16 cellular contexts compared by ENCODE assay signal in genomic region chr5:113909782-113910181, GRCh38.
DNase-seq lines count a peak whose midpoint lies in the region; ATAC-seq and TF ChIP-seq lines count a peak whose summit lies in the region.
"Had no signal": no experiment of that assay in that cellular context is flagged by ENCODE, and none has a peak within 500 bp of the region (broad histone marks: within the 10 kb centered on the region; RNA-seq: fewer than 3 reads in every experiment).

No MANE protein-coding gene starts in this region.

- no peak overlapping the region for H2BK15ac ChIP-seq in IMR-90 (ENCODE audit: low read depth, low read length)

- H3K9me1 ChIP-seq in IMR-90 (ENCODE audit: insufficient read depth, low read length), result no peaks in the 10 kb centered on the region

- in situ Hi-C loops in IMR-90 (cut with MboI; ENCODE audit: low sequenced_read_pairs), result no loop called here

- no peak overlapping the region for H3K56ac ChIP-seq in IMR-90 (ENCODE audit: extremely low read depth, insufficient read depth, low read length)

- no peaks in the 10 kb centered on the region for H3K27me3 ChIP-seq in IMR-90 (ENCODE audit: control insufficient read depth, insufficient read depth, low read length)
- no peaks in the 10 kb centered on the region for H3K27me3 ChIP-seq in naive thymus-derived CD4-positive, alpha-beta T cell (ENCODE audit: control insufficient read depth in 2 of 2, insufficient read depth in 2 of 2, low read length in 2 of 2)
- H3K27me3 ChIP-seq: BLaER1 had no signal

- no peak overlapping the region for H2BK20ac ChIP-seq in IMR-90 (ENCODE audit: low read depth, low read length)

- H2AK9ac ChIP-seq in IMR-90 (replicated peaks; ENCODE audit: low read depth, low read length, poor library complexity), result no peak overlapping the region

- H2AFZ ChIP-seq in IMR-90 (replicated peaks; ENCODE audit: low read length, poor library complexity), result no peak overlapping the region
- H2AFZ ChIP-seq: GM23248 had no signal

- 30% methylated on average over 2 of the region's 6 CpGs; no CpG with 5 or more reads in 1 of the 2 experiments for WGBS in IMR-90 (ENCODE audit: extremely low coverage in 2 of 2, insufficient read length in 1 of 2), 2 experiments

- no peak for TF ChIP-seq POLR2A in IMR-90 (IDR thresholded peaks at IDR 0.05; ENCODE audit: low read depth, low read length)

- no peak overlapping the region for H2AK5ac ChIP-seq in IMR-90 (ENCODE audit: low read depth, low read length)

- BruUV-seq in IMR-90 (replicated peaks; lab: Mats Ljungman, UMichigan), result no TSS peak

- DNase-seq in NCI-H2081 (lab: John Stamatoyannopoulos, UW) (peak; percentile 14 to 56), NCI-H2081 treated with DMSO at 0.1 percent for 48 hours (lab: John Stamatoyannopoulos, UW) (no peak), IMR-90 (peak; percentile 0), NCI-H69 (lab: John Stamatoyannopoulos, UW) (peak; percentile 79), glutamatergic neuron (no peak), NCI-H82 (lab: John Stamatoyannopoulos, UW) (no peak)
- DNase-seq in naive thymus-derived CD4-positive, alpha-beta T cell, result no peak
- no peak for DNase-seq in stimulated activated CD4-positive, alpha-beta T cell treated with anti-CD3 and anti-CD28 coated beads, Interleukin-4, amount 100 ng/mL, for 4 hours
- DNase-seq: 8988T; AML-193; CD8-positive, alpha-beta memory T cell; DMS79; GM23248 had no signal

- no peak overlapping the region for H4K91ac ChIP-seq in IMR-90 (ENCODE audit: insufficient read depth, low read depth, low read length)

- H2BK120ac ChIP-seq in IMR-90 (ENCODE audit: low read depth, low read length), result no peak overlapping the region

- H3K36me3 Mint-ChIP-seq in glutamatergic neuron (ENCODE audit: unreplicated experiment), result no peaks in the 10 kb centered on the region
- H3K36me3 Mint-ChIP-seq in naive thymus-derived CD4-positive, alpha-beta T cell, result no peaks in the 10 kb centered on the region
- H3K36me3 Mint-ChIP-seq: CD8-positive, alpha-beta memory T cell had no signal

- TF ChIP-seq RAD21 in IMR-90 (IDR thresholded peaks at IDR 0.05; ENCODE audit: low read length), result no peak

- no peaks in the 10 kb centered on the region for H3K79me1 ChIP-seq in IMR-90 (ENCODE audit: low read depth in 1 of 2, low read length in 2 of 2)

- H3K14ac ChIP-seq in IMR-90 (replicated peaks; ENCODE audit: low read depth, low read length), result no peak overlapping the region

- H3K4me1 ChIP-seq in IMR-90 (ENCODE audit: control insufficient read depth, insufficient read depth, low read length), result no peaks in the 10 kb centered on the region
- no peaks in the 10 kb centered on the region for H3K4me1 ChIP-seq in naive thymus-derived CD4-positive, alpha-beta T cell (ENCODE audit: control insufficient read depth in 2 of 2, insufficient read depth in 2 of 2, low read length in 2 of 2)
- H3K4me1 ChIP-seq: BLaER1 had no signal

- TF ChIP-seq CTCF in IMR-90 (conservative IDR thresholded peaks at IDR 0.05; ENCODE audit: low read depth, low read length) (no peak), glutamatergic neuron (IDR thresholded peaks at IDR 0.05; ENCODE audit: partially characterized antibody, unreplicated experiment) (no peak)

- H4K8ac ChIP-seq in IMR-90 (ENCODE audit: low read depth in 2 of 2, low read length in 2 of 2), result no peak overlapping the region

- H3K27ac Mint-ChIP-seq in glutamatergic neuron (ENCODE audit: unreplicated experiment), result peak overlapping the region; percentile 76
- H3K27ac Mint-ChIP-seq in naive thymus-derived CD4-positive, alpha-beta T cell, result no peak overlapping the region
- H3K27ac Mint-ChIP-seq: CD8-positive, alpha-beta memory T cell had no signal

- H3K4me3 Mint-ChIP-seq in glutamatergic neuron (ENCODE audit: unreplicated experiment), result no peak overlapping the region
- no peak overlapping the region for H3K4me3 Mint-ChIP-seq in naive thymus-derived CD4-positive, alpha-beta T cell
- H3K4me3 Mint-ChIP-seq: CD8-positive, alpha-beta memory T cell had no signal

- H3K27ac ChIP-seq in IMR-90 (ENCODE audit: insufficient read depth, low read length), result no peak overlapping the region
- H3K27ac ChIP-seq in naive thymus-derived CD4-positive, alpha-beta T cell (ENCODE audit: low read depth, low read length), result no peak overlapping the region
- H3K27ac ChIP-seq: BLaER1, GM23248 had no signal

- no peaks in the 10 kb centered on the region for H4K20me1 ChIP-seq in IMR-90 (ENCODE audit: insufficient read depth, low read length)
- H4K20me1 ChIP-seq: BLaER1 had no signal

- H2BK5ac ChIP-seq in IMR-90 (ENCODE audit: low read depth, low read length, poor library complexity, severe bottlenecking), result no peak overlapping the region

- CTCF ChIA-PET in IMR-90 (lab: Yijun Ruan, JAX), result no interaction called here
- CTCF ChIA-PET in naive thymus-derived CD4-positive, alpha-beta T cell (lab: Charles Lee), result no interaction called here

- H3K4me2 ChIP-seq in IMR-90 (ENCODE audit: low read depth, low read length), result no peak overlapping the region
- H3K4me2 ChIP-seq: BLaER1 had no signal

- H3K9me3 Mint-ChIP-seq in glutamatergic neuron (ENCODE audit: unreplicated experiment), result no peaks in the 10 kb centered on the region
- peaks cover 0 to 9% (median 2%) of the 10 kb centered on the region in 11 donors for H3K9me3 Mint-ChIP-seq in naive thymus-derived CD4-positive, alpha-beta T cell

- no peaks in the 10 kb centered on the region for H3K9me3 ChIP-seq in IMR-90 (ENCODE audit: control insufficient read depth, insufficient read depth, low read length)
- H3K9me3 ChIP-seq in naive thymus-derived CD4-positive, alpha-beta T cell (ENCODE audit: control insufficient read depth in 2 of 3, low read length in 3 of 3), result no peaks in the 10 kb centered on the region
- H3K9me3 ChIP-seq: BLaER1 had no signal

- H3K4ac ChIP-seq in IMR-90 (ENCODE audit: low read depth, low read length), result no peak overlapping the region

- dilution Hi-C loops in IMR-90 (cut with HindIII; ENCODE audit: low sequenced_read_pairs, unreplicated experiment), result no loop called here

- H3K18ac ChIP-seq in IMR-90 (ENCODE audit: low read depth, low read length), result no peak overlapping the region

- no peak overlapping the region for H3K4me3 ChIP-seq in IMR-90 (ENCODE audit: insufficient read depth, low read depth, low read length)
- no peak overlapping the region for H3K4me3 ChIP-seq in naive thymus-derived CD4-positive, alpha-beta T cell (ENCODE audit: low read length)
- H3K4me3 ChIP-seq: BLaER1, GM12878, GM23248 had no signal

- H3K27me3 Mint-ChIP-seq in glutamatergic neuron (ENCODE audit: unreplicated experiment), result no peaks in the 10 kb centered on the region
- H3K27me3 Mint-ChIP-seq in naive thymus-derived CD4-positive, alpha-beta T cell, result no peaks in the 10 kb centered on the region

- POLR2A ChIA-PET in IMR-90 (lab: Charles Lee; ENCODE audit: unreplicated experiment), result no interaction called here
- POLR2A ChIA-PET in naive thymus-derived CD4-positive, alpha-beta T cell (lab: Charles Lee), result no interaction called here

- H3K36me3 ChIP-seq in IMR-90 (ENCODE audit: control insufficient read depth, insufficient read depth, low read length), result no peaks in the 10 kb centered on the region
- no peaks in the 10 kb centered on the region for H3K36me3 ChIP-seq in naive thymus-derived CD4-positive, alpha-beta T cell (ENCODE audit: control insufficient read depth in 2 of 3, insufficient read depth in 3 of 3, low read length in 3 of 3)
- H3K36me3 ChIP-seq: BLaER1 had no signal

- H3K4me1 Mint-ChIP-seq in glutamatergic neuron (ENCODE audit: low read depth, unreplicated experiment), result peaks cover 2% of the 10 kb centered on the region
- no peaks in the 10 kb centered on the region for H3K4me1 Mint-ChIP-seq in naive thymus-derived CD4-positive, alpha-beta T cell
- H3K4me1 Mint-ChIP-seq: CD8-positive, alpha-beta memory T cell had no signal

- H4K5ac ChIP-seq in IMR-90 (ENCODE audit: low read depth, low read length), result no peak overlapping the region

- H3K23ac ChIP-seq in IMR-90 (ENCODE audit: low read depth, low read length), result no peak overlapping the region

- intact Hi-C loops in IMR-90 (cut with micrococcal nuclease), result no loop called here
- intact Hi-C loops in naive thymus-derived CD4-positive, alpha-beta T cell (cut with micrococcal nuclease), result no loop called here

- no peak overlapping the region for H3K9ac ChIP-seq in IMR-90 (ENCODE audit: low read depth, low read length)
- H3K9ac ChIP-seq: BLaER1, GM23248 had no signal

- no peak for ATAC-seq in IMR-90 (ENCODE audit: low read depth)
- no peak for ATAC-seq in naive thymus-derived CD4-positive, alpha-beta T cell
- ATAC-seq: GM12878, HCT116 had no signal

TF ChIP-seq in IMR-90, 13 proteins besides CTCF, POLR2A, EP300 and RAD21 (continues in another document):
- no peak for TF ChIP-seq ELK1 (IDR thresholded peaks at IDR 0.05; ENCODE audit: borderline replicate concordance, low read depth, low read length)
- TF ChIP-seq CHD1 (IDR thresholded peaks at IDR 0.05; ENCODE audit: low read depth, low read length), result no peak
- TF ChIP-seq BHLHE40 (IDR thresholded peaks at IDR 0.05; ENCODE audit: low read depth, low read length), result no peak
- TF ChIP-seq MXI1 (IDR thresholded peaks at IDR 0.05; ENCODE audit: borderline replicate concordance, low read depth, low read length), result no peak
- no peak for TF ChIP-seq SMC3 (IDR thresholded peaks at IDR 0.05; ENCODE audit: low read depth, low read length)
- no peak for TF ChIP-seq MAFK (IDR thresholded peaks at IDR 0.05; ENCODE audit: low read depth, low read length)
- no peak for TF ChIP-seq NFE2L2 (IDR thresholded peaks at IDR 0.05; ENCODE audit: low read depth, low read length)
- no peak for TF ChIP-seq RCOR1 (IDR thresholded peaks at IDR 0.05; ENCODE audit: insufficient replicate concordance, low read length)
- TF ChIP-seq CEBPB (IDR thresholded peaks at IDR 0.05; ENCODE audit: low read depth, low read length), result no peak
- TF ChIP-seq USF2 (IDR thresholded peaks at IDR 0.05; ENCODE audit: low read depth, low read length), result no peak
- no peak for TF ChIP-seq FOS (IDR thresholded peaks at IDR 0.05; ENCODE audit: low read depth, low read length)

Comparison
In these comparisons a context has a peak if more than half of its experiments do, and no peak if none do; other contexts are left out.
1. DNase-seq: peak in NCI-H2081 (2 of 2), IMR-90 (single experiment) and NCI-H69 (single experiment); none in NCI-H2081 treated with DMSO at 0.1 percent for 48 hours (single experiment), glutamatergic neuron (single experiment), naive thymus-derived CD4-positive, alpha-beta T cell (0 of 9), stimulated activated CD4-positive, alpha-beta T cell treated with anti-CD3 and anti-CD28 coated beads, Interleukin-4, amount 100 ng/mL, for 4 hours (0 of 2) and NCI-H82 (single experiment).